ENCODE assay signal across 8 cellular contexts in genomic region chr2:100246163-100247145, GRCh38.
DNase-seq lines count a peak whose midpoint lies in the region; ATAC-seq, FAIRE-seq and TF ChIP-seq lines count a peak whose summit lies in the region.

No MANE protein-coding gene starts in this region.

- no peaks in the 10 kb centered on the region for H3K79me2 ChIP-seq in H1 (ENCODE audit: control insufficient read depth in 1 of 2, insufficient read depth in 2 of 2, low read length in 2 of 2)

- H3K4me3 ChIP-seq in H1 (ENCODE audit: extremely low read depth in 1 of 4, insufficient read depth in 2 of 4, low read depth in 3 of 4, low read length in 4 of 4), result no peak overlapping the region
- H3K4me3 ChIP-seq in uterus, result no peak overlapping the region

- H3K4ac ChIP-seq in H1 (replicated peaks; ENCODE audit: insufficient read length, low read depth, low read length), result peak overlapping the region; percentile 62

- intact Hi-C loops in cardiac septum (cut with DNase I) (no loop called here), left ventricle myocardium superior (cut with micrococcal nuclease) (no loop called here), uterus (cut with DNase I; ENCODE audit: low total_unique reads) (loop anchor here (10.0 kb wide), 1 partner anchor 692 kb away; no protein-coding TSS in a partner anchor)

- H3K36me3 ChIP-seq in H1 (ENCODE audit: control insufficient read depth in 2 of 4, insufficient read depth in 4 of 4, low read length in 3 of 4), result no peaks in the 10 kb centered on the region
- no peaks in the 10 kb centered on the region for H3K36me3 ChIP-seq in uterus

- H2BK12ac ChIP-seq in H1 (ENCODE audit: low read depth, low read length), result peak overlapping the region; percentile 99

- H3K4me1 ChIP-seq in H1 (replicated peaks in 1 of 4; ENCODE audit: control insufficient read depth in 3 of 4, insufficient read depth in 4 of 4, low read length in 3 of 4), result peaks cover 0 to 2% (median 0%) of the 10 kb centered on the region in 4 experiments; a peak in 1 of 7 replicates
- H3K4me1 ChIP-seq in uterus, result no peaks in the 10 kb centered on the region

- H4K8ac ChIP-seq in H1 (ENCODE audit: extremely low read depth, insufficient read depth, low read length), result 0 out of 2 replicates have a peak overlapping the region, but pooled peaks have one; percentile 59

- H2AFZ ChIP-seq in H1 (ENCODE audit: low read length), result 0 out of 2 replicates have a peak overlapping the region, but pooled peaks have one; percentile 11

- no peak overlapping the region; the same call in 1 of the 2 replicates for H3K18ac ChIP-seq in H1 (ENCODE audit: extremely low read depth, low read length)

- CTCF ChIA-PET in H1 (lab: Charles Lee; ENCODE audit: partially characterized antibody), result interaction anchor here (0.6 to 11.8 kb wide), 51 partner anchors 10 to 693 kb away, joined by 3 to 178 read pairs (median 3); no protein-coding TSS in a partner anchor

- no peaks in the 10 kb centered on the region for H3K9me3 Mint-ChIP-seq in progenitor cell of endocrine pancreas (ENCODE audit: low read depth)

- H3K9me3 ChIP-seq in H1 (ENCODE audit: insufficient read depth in 2 of 2, low read depth in 1 of 2, low read length in 1 of 2), result no peaks in the 10 kb centered on the region
- no peaks in the 10 kb centered on the region for H3K9me3 ChIP-seq in uterus

- DNase-seq in cardiac septum (ENCODE audit: low spot score) (peak; percentile 53), left ventricle myocardium superior (no peak), NCI-H2171 treated with DMSO at 0.1 percent for 48 hours (lab: John Stamatoyannopoulos, UW) (peak; percentile 86), H1 (ENCODE audit: low read depth in 1 of 2, low spot score in 2 of 2) (no peak), progenitor cell of endocrine pancreas (ENCODE audit: low spot score, unreplicated experiment) (no peak), uterus (no peak)

- H3K14ac ChIP-seq in H1 (ENCODE audit: insufficient read length), result no peak overlapping the region

- H3K23me2 ChIP-seq in H1 (ENCODE audit: low read depth, low read length), result peaks cover 3% of the 10 kb centered on the region; the same call in 1 of the 2 replicates

- no peak overlapping the region for H4K5ac ChIP-seq in H1 (ENCODE audit: insufficient read length, low read depth, low read length)

- no peak for TF ChIP-seq EP300 in H1 (IDR thresholded peaks at IDR 0.05; ENCODE audit: borderline replicate concordance in 1 of 2, low read depth in 2 of 2, low read length in 2 of 2)

- peaks cover 25% of the 10 kb centered on the region for H3K27me3 Mint-ChIP-seq in progenitor cell of endocrine pancreas

- POLR2A ChIA-PET in H1 (lab: Charles Lee; ENCODE audit: partially characterized antibody), result no interaction called here

- peak overlapping the region; percentile 98; the same call in 1 of the 2 replicates for H2AK5ac ChIP-seq in H1 (ENCODE audit: low read depth, low read length)

- no peak overlapping the region for H3K9ac ChIP-seq in H1 (replicated peaks in 1 of 4; ENCODE audit: extremely low read depth in 1 of 4, low read depth in 3 of 4, low read length in 3 of 4)

- peak; percentile 45 for FAIRE-seq in H1 (lab: Jason Lieb, UNC)

- H2BK5ac ChIP-seq in H1 (ENCODE audit: low read depth, low read length), result no peak overlapping the region; the same call in 1 of the 2 replicates

- no peaks in the 10 kb centered on the region for H3K36me3 Mint-ChIP-seq in progenitor cell of endocrine pancreas (ENCODE audit: insufficient read depth)

- H3K27ac ChIP-seq in H1 (ENCODE audit: low read depth, low read length) (no peak overlapping the region), uterus (no peak overlapping the region)

- no peak overlapping the region for H3K4me2 ChIP-seq in H1 (ENCODE audit: insufficient read depth in 1 of 2, low read depth in 2 of 2, low read length in 2 of 2)

- H3K79me1 ChIP-seq in H1 (ENCODE audit: low read depth, low read length), result no peaks in the 10 kb centered on the region

- no peaks in the 10 kb centered on the region for H3K4me1 Mint-ChIP-seq in progenitor cell of endocrine pancreas (ENCODE audit: low read depth)

- 90% methylated on average over 25 of the region's 28 CpGs; no CpG with 5 or more reads in 1 of the 2 experiments for WGBS in H1 (ENCODE audit: extremely low coverage in 1 of 2, insufficient coverage in 1 of 2, insufficient read length in 1 of 2, insufficient replicate concordance in 2 of 2, low coverage in 1 of 2, low lambda C conversion rate in 2 of 2, missing lambda C conversion rate in 1 of 2), 2 experiments

- no peaks in the 10 kb centered on the region; a peak in 1 of 7 replicates for H3K27me3 ChIP-seq in H1 (replicated peaks in 1 of 4; ENCODE audit: control insufficient read depth in 3 of 4, extremely low read depth in 1 of 4, insufficient read depth in 3 of 4, low read length in 3 of 4)
- no peaks in the 10 kb centered on the region for H3K27me3 ChIP-seq in uterus

- H4K20me1 ChIP-seq in H1 (replicated peaks in 1 of 2; ENCODE audit: control insufficient read depth in 1 of 2, insufficient read depth in 2 of 2, low read length in 2 of 2), result peaks cover 0 to 3% of the 10 kb centered on the region in 2 experiments

- peak; percentile 42 to 68 (median 46) for TF ChIP-seq CTCF in H1 (IDR thresholded peaks at IDR 0.05; ENCODE audit: control extremely low read depth in 1 of 3, insufficient read depth in 1 of 3, low read depth in 1 of 3, low read length in 3 of 3)
- TF ChIP-seq CTCF in progenitor cell of endocrine pancreas (IDR thresholded peaks at IDR 0.05; ENCODE audit: unreplicated experiment), result peak; percentile 50
- peak in 1 of 4 experiments; percentile 5 for TF ChIP-seq CTCF in uterus (IDR thresholded peaks at IDR 0.05)

- no peak overlapping the region for H3K23ac ChIP-seq in H1 (ENCODE audit: insufficient read length)

- peak; percentile 34 to 56; a peak in 3 of 4 replicates for TF ChIP-seq RAD21 in H1 (IDR thresholded peaks at IDR 0.05 in 1 of 2, conservative IDR thresholded peaks at IDR 0.05 in 1 of 2; ENCODE audit: low read depth in 2 of 2, low read length in 2 of 2)

- no peak overlapping the region for H3K56ac ChIP-seq in H1 (replicated peaks; ENCODE audit: insufficient read length, low read depth, low read length)

- peak overlapping the region; percentile 22 for H4K91ac ChIP-seq in H1 (replicated peaks; ENCODE audit: insufficient read length, low read length)

- H2BK20ac ChIP-seq in H1 (ENCODE audit: low read length), result peak overlapping the region; percentile 62

- ATAC-seq in left ventricle myocardium superior (no peak), HG02884 (IDR thresholded peaks at IDR 0.05; ENCODE audit: unreplicated experiment) (no peak), HG02981 (IDR thresholded peaks at IDR 0.05; ENCODE audit: unreplicated experiment) (no peak)

- H2BK15ac ChIP-seq in H1 (ENCODE audit: low read length), result peak overlapping the region; percentile 46; the same call in 1 of the 2 replicates

- no peak overlapping the region for H2BK120ac ChIP-seq in H1 (replicated peaks; ENCODE audit: low read depth, low read length)

- H3K27ac Mint-ChIP-seq in progenitor cell of endocrine pancreas, result no peak overlapping the region

- TF ChIP-seq POLR2A in H1 (IDR thresholded peaks at IDR 0.05; ENCODE audit: control extremely low read depth in 1 of 2, low read depth in 2 of 2, low read length in 2 of 2) (no peak), uterus (IDR thresholded peaks at IDR 0.05) (no peak)

- H3K4me3 Mint-ChIP-seq in progenitor cell of endocrine pancreas (ENCODE audit: low read depth), result no peak overlapping the region

TF ChIP-seq in H1, 55 proteins besides CTCF, POLR2A, EP300 and RAD21:
- TF ChIP-seq SAP30 (IDR thresholded peaks at IDR 0.05; ENCODE audit: insufficient read depth, insufficient replicate concordance, low read length) (no peak), SP1 (IDR thresholded peaks at IDR 0.05; ENCODE audit: low read depth, low read length) (no peak), BACH1 (IDR thresholded peaks at IDR 0.05; ENCODE audit: low read length) (no peak), YY1 (IDR thresholded peaks at IDR 0.05; ENCODE audit: low read depth, low read length) (no peak), RFX5 (IDR thresholded peaks at IDR 0.05; ENCODE audit: borderline replicate concordance, low read depth, low read length) (no peak), TAF1 (IDR thresholded peaks at IDR 0.05; ENCODE audit: low read depth, low read length) (no peak), CREB1 (IDR thresholded peaks at IDR 0.05) (no peak), USF2 (IDR thresholded peaks at IDR 0.05; ENCODE audit: low read length) (no peak), CHD2 (IDR thresholded peaks at IDR 0.05; ENCODE audit: low read length) (no peak), FOSL1 (IDR thresholded peaks at IDR 0.05; ENCODE audit: insufficient read depth, low read depth, low read length) (no peak)

Comparison
In these comparisons a context has a peak if more than half of its experiments do, and no peak if none do; other contexts are left out.
1. DNase-seq: peak in cardiac septum (single experiment) and NCI-H2171 treated with DMSO at 0.1 percent for 48 hours (single experiment); none in left ventricle myocardium superior (single experiment), H1 (0 of 2), progenitor cell of endocrine pancreas (single experiment) and uterus (0 of 2).